In genomic region chr7:135692606-135693005, GRCh38 we compare ENCODE assay signal across 5 cellular contexts. TPM values are rescaled to one million over a fixed set of nuclear protein-coding genes. Genes with fewer than 3 reads are reported as not detected.
"Had no signal": no experiment of that assay in that cellular context is flagged by ENCODE, and none has a peak within 500 bp of the region (broad histone marks: within the 10 kb centered on the region; RNA-seq: fewer than 3 reads in every experiment).

No MANE protein-coding gene starts in this region.

RNA-seq across cellular contexts. Expression of gene SLC13A4, which starts 35.4 kb away (rescaled TPM):
- total RNA-seq: H4, HepG2, HT1080 had no signal

RNA-seq across cellular contexts. Expression of gene FAM180A, which starts 56.0 kb away (rescaled TPM):
- total RNA-seq: H7, HepG2, HT1080, K562 had no signal
- polyA plus RNA-seq: HepG2, K562 had no signal
